Comparison of ENCODE assay signal across 24 cellular contexts in the genomic region with DNA sequence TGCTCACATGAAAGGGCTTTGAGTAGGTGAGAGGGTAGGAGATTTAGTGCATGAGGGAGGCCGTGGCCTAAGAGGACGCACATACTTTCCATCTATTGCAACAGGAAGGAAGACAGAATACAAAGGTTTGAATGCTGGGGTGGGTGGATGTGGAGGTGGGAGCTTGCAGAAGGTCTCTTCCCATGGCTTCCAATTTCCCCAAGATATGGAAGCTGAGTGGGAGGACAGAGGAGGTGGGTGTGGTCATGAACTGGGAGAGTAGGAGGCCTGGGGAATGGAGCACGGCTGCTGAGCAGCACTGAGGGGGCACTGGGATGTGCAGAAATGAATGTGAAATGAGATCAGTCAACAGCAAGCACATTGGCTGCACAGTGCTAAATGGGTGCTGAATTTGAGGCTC.
DNase-seq lines count a peak whose midpoint lies in the region; ATAC-seq lines count a peak whose summit lies in the region.
"Had no signal": no experiment of that assay in that cellular context is flagged by ENCODE, and none has a peak within 500 bp of the region (broad histone marks: within the 10 kb centered on the region; RNA-seq: fewer than 3 reads in every experiment).

No MANE protein-coding gene starts in this region.

- H3K9me3 Mint-ChIP-seq in activated CD4-positive, alpha-beta T cell treated with anti-CD3 and anti-CD28 coated beads for 36 hours (ENCODE audit: low read depth): peaks cover 2% of the 10 kb centered on the region
- H3K9me3 Mint-ChIP-seq in CD4-positive, CD25-positive, alpha-beta regulatory T cell: peaks cover 0 to 5% (median 2%) of the 10 kb centered on the region in 7 donors
- peaks cover 3% of the 10 kb centered on the region for H3K9me3 Mint-ChIP-seq in activated T-helper 17 cell treated with anti-CD3 and anti-CD28 coated beads, Interleukin-2, amount 50 U/mL, for 72 hours
- H3K9me3 Mint-ChIP-seq in naive thymus-derived CD8-positive, alpha-beta T cell: peaks cover 0 to 14% (median 8%) of the 10 kb centered on the region in 9 donors
- H3K9me3 Mint-ChIP-seq: HFFc6 had no signal

- H3K27ac Mint-ChIP-seq in activated CD4-positive, alpha-beta T cell treated with anti-CD3 and anti-CD28 coated beads for 36 hours: peak overlapping the region; percentile 81
- peak overlapping the region in 2 of 3 donors; percentile 56 to 74 for H3K27ac Mint-ChIP-seq in CD4-positive, CD25-positive, alpha-beta regulatory T cell
- peak overlapping the region; percentile 43 for H3K27ac Mint-ChIP-seq in activated T-helper 17 cell treated with anti-CD3 and anti-CD28 coated beads, Interleukin-2, amount 50 U/mL, for 72 hours
- H3K27ac Mint-ChIP-seq in naive thymus-derived CD8-positive, alpha-beta T cell: peak overlapping the region; percentile 36 to 93 (median 79)
- H3K27ac Mint-ChIP-seq: HFFc6; natural killer cell treated with Interleukin-12 subunit alpha and Interleukin-12 subunit beta and Interleukin-15 and Interleukin-18, amount 100 ng/mL, for 72 hours; stimulated activated memory B cell treated with anti-CD40 and anti-IgM and Interleukin-4, amounts not matched to agents 10 μg/mL and 1 μg/mL and 100 μg/mL, for 72 hours had no signal

- no peaks in the 10 kb centered on the region for H3K27me3 ChIP-seq in CD4-positive, CD25-positive, alpha-beta regulatory T cell (ENCODE audit: control insufficient read depth, insufficient read depth, low read length)
- H3K27me3 ChIP-seq: breast epithelium, gastroesophageal sphincter, suprapubic skin had no signal

- intact Hi-C loops in activated CD4-positive, alpha-beta T cell treated with anti-CD3 and anti-CD28 coated beads for 36 hours (cut with DNase I, micrococcal nuclease): no loop called here

- CTCF ChIA-PET in activated CD4-positive, alpha-beta T cell treated with anti-CD3 and anti-CD28 coated beads for 36 hours (lab: Charles Lee): interaction anchor here (1.2 kb wide), 1 partner anchor 50 kb away, joined by 5 read pairs; no protein-coding TSS in a partner anchor

- DNase-seq in activated CD4-positive, alpha-beta T cell treated with anti-CD3 and anti-CD28 coated beads for 36 hours: peak; percentile 18
- DNase-seq in activated CD4-positive, alpha-beta T cell treated with anti-CD3 and anti-CD28 coated beads, Interleukin-2, amount 50 U/mL, for 1 hour: no peak
- no peak for DNase-seq in CD4-positive, CD25-positive, alpha-beta regulatory T cell
- no peak for DNase-seq in naive thymus-derived CD8-positive, alpha-beta T cell
- no peak for DNase-seq in pons (ENCODE audit: low spot score)
- DNase-seq in GM03348 (ENCODE audit: low spot score): no peak
- no peak for DNase-seq in DMS153 treated with DMSO at 0.1 percent for 48 hours (lab: John Stamatoyannopoulos, UW; ENCODE audit: unreplicated experiment)
- DNase-seq: 8988T; activated CD4-positive, alpha-beta T cell treated with anti-CD3 and anti-CD28 coated beads, Interleukin-2, amount 50 U/mL, for 4 hours; activated gamma-delta T cell; GOT3; HFFc6; hippocampal formation; NCI-H1105 treated with DMSO at 0.1 percent for 48 hours; NCI-H187 treated with DMSO at 0.1 percent for 48 hours; NCI-H2171 had no signal

- no peaks in the 10 kb centered on the region for H3K27me3 Mint-ChIP-seq in activated CD4-positive, alpha-beta T cell treated with anti-CD3 and anti-CD28 coated beads for 36 hours
- no peaks in the 10 kb centered on the region for H3K27me3 Mint-ChIP-seq in CD4-positive, CD25-positive, alpha-beta regulatory T cell
- H3K27me3 Mint-ChIP-seq in activated T-helper 17 cell treated with anti-CD3 and anti-CD28 coated beads, Interleukin-2, amount 50 U/mL, for 72 hours: no peaks in the 10 kb centered on the region
- no peaks in the 10 kb centered on the region for H3K27me3 Mint-ChIP-seq in naive thymus-derived CD8-positive, alpha-beta T cell
- H3K27me3 Mint-ChIP-seq: natural killer cell treated with Interleukin-12 subunit alpha and Interleukin-12 subunit beta and Interleukin-15 and Interleukin-18, amount 100 ng/mL, for 72 hours; stimulated activated memory B cell treated with anti-CD40 and anti-IgM and Interleukin-4, amounts not matched to agents 10 μg/mL and 1 μg/mL and 100 μg/mL, for 72 hours had no signal

- POLR2A ChIA-PET in activated CD4-positive, alpha-beta T cell treated with anti-CD3 and anti-CD28 coated beads for 36 hours (lab: Charles Lee): no interaction called here
- POLR2A ChIA-PET in naive thymus-derived CD8-positive, alpha-beta T cell (lab: Charles Lee): no interaction called here

- no peak overlapping the region for H3K27ac ChIP-seq in CD4-positive, CD25-positive, alpha-beta regulatory T cell (ENCODE audit: insufficient read depth, low read length, poor library complexity, severe bottlenecking)
- H3K27ac ChIP-seq: breast epithelium, C4-2B, gastroesophageal sphincter, suprapubic skin had no signal

- H3K4me1 Mint-ChIP-seq in activated CD4-positive, alpha-beta T cell treated with anti-CD3 and anti-CD28 coated beads for 36 hours: peaks cover 48% of the 10 kb centered on the region
- H3K4me1 Mint-ChIP-seq in CD4-positive, CD25-positive, alpha-beta regulatory T cell: peaks cover 11 to 39% (median 22%) of the 10 kb centered on the region in 4 donors
- H3K4me1 Mint-ChIP-seq in activated T-helper 17 cell treated with anti-CD3 and anti-CD28 coated beads, Interleukin-2, amount 50 U/mL, for 72 hours: peaks cover 40% of the 10 kb centered on the region
- peaks cover 46 to 81% (median 77%) of the 10 kb centered on the region in 4 donors for H3K4me1 Mint-ChIP-seq in naive thymus-derived CD8-positive, alpha-beta T cell
- H3K4me1 Mint-ChIP-seq: stimulated activated memory B cell treated with anti-CD40 and anti-IgM and Interleukin-4, amounts not matched to agents 10 μg/mL and 1 μg/mL and 100 μg/mL, for 72 hours had no signal

- H3K4me3 ChIP-seq in CD4-positive, CD25-positive, alpha-beta regulatory T cell (ENCODE audit: low read depth, low read length): no peak overlapping the region
- H3K4me3 ChIP-seq: breast epithelium, gastroesophageal sphincter, lung, suprapubic skin had no signal

- H3K36me3 ChIP-seq in CD4-positive, CD25-positive, alpha-beta regulatory T cell (ENCODE audit: control insufficient read depth, insufficient read depth, low read length): peaks cover 2% of the 10 kb centered on the region
- H3K36me3 ChIP-seq: breast epithelium, gastroesophageal sphincter, suprapubic skin had no signal

- H3K4me3 Mint-ChIP-seq in activated CD4-positive, alpha-beta T cell treated with anti-CD3 and anti-CD28 coated beads for 36 hours: peak overlapping the region; percentile 27
- H3K4me3 Mint-ChIP-seq in CD4-positive, CD25-positive, alpha-beta regulatory T cell: peak overlapping the region in 1 of 4 donors; percentile 51
- H3K4me3 Mint-ChIP-seq in activated T-helper 17 cell treated with anti-CD3 and anti-CD28 coated beads, Interleukin-2, amount 50 U/mL, for 72 hours: peak overlapping the region; percentile 72
- peak overlapping the region in 8 of 10 donors; percentile 23 to 62 (median 47) for H3K4me3 Mint-ChIP-seq in naive thymus-derived CD8-positive, alpha-beta T cell
- H3K4me3 Mint-ChIP-seq: HFFc6; natural killer cell treated with Interleukin-12 subunit alpha and Interleukin-12 subunit beta and Interleukin-15 and Interleukin-18, amount 100 ng/mL, for 72 hours; stimulated activated memory B cell treated with anti-CD40 and anti-IgM and Interleukin-4, amounts not matched to agents 10 μg/mL and 1 μg/mL and 100 μg/mL, for 72 hours had no signal

- H3K9me3 ChIP-seq in CD4-positive, CD25-positive, alpha-beta regulatory T cell (ENCODE audit: control insufficient read depth in 2 of 2, low read length in 2 of 2): no peaks in the 10 kb centered on the region
- H3K9me3 ChIP-seq: breast epithelium, suprapubic skin had no signal

- ATAC-seq in activated CD4-positive, alpha-beta T cell treated with anti-CD3 and anti-CD28 coated beads for 36 hours: peak; percentile 70
- no peak for ATAC-seq in CD4-positive, CD25-positive, alpha-beta regulatory T cell (ENCODE audit: low read depth in 2 of 2)
- ATAC-seq in activated T-helper 17 cell treated with anti-CD3 and anti-CD28 coated beads, Interleukin-2, amount 50 U/mL, for 72 hours (replicated peaks): peak; percentile 56
- peak in 1 of 2 donors; percentile 46 for ATAC-seq in naive thymus-derived CD8-positive, alpha-beta T cell
- ATAC-seq: gastroesophageal sphincter; natural killer cell treated with Interleukin-12 subunit alpha and Interleukin-12 subunit beta and Interleukin-15 and Interleukin-18, amount 100 ng/mL, for 72 hours; stimulated activated memory B cell treated with anti-CD40 and anti-IgM and Interleukin-4, amounts not matched to agents 10 μg/mL and 1 μg/mL and 100 μg/mL, for 72 hours had no signal

- peaks cover 29% of the 10 kb centered on the region for H3K36me3 Mint-ChIP-seq in activated CD4-positive, alpha-beta T cell treated with anti-CD3 and anti-CD28 coated beads for 36 hours (ENCODE audit: low read depth)
- peaks cover 51% of the 10 kb centered on the region for H3K36me3 Mint-ChIP-seq in CD4-positive, CD25-positive, alpha-beta regulatory T cell
- no peaks in the 10 kb centered on the region for H3K36me3 Mint-ChIP-seq in activated T-helper 17 cell treated with anti-CD3 and anti-CD28 coated beads, Interleukin-2, amount 50 U/mL, for 72 hours (ENCODE audit: low read depth)
- H3K36me3 Mint-ChIP-seq in naive thymus-derived CD8-positive, alpha-beta T cell: peaks cover 15 to 62% (median 59%) of the 10 kb centered on the region in 3 donors

- peaks cover 12% of the 10 kb centered on the region for H3K4me1 ChIP-seq in CD4-positive, CD25-positive, alpha-beta regulatory T cell (ENCODE audit: control insufficient read depth, insufficient read depth, low read length, poor library complexity, severe bottlenecking)
- H3K4me1 ChIP-seq: breast epithelium, gastroesophageal sphincter, suprapubic skin had no signal

Comparison
In these comparisons a context has a peak if more than half of its experiments do, and no peak if none do; other contexts are left out.
1. ATAC-seq: peak in activated CD4-positive, alpha-beta T cell treated with anti-CD3 and anti-CD28 coated beads for 36 hours (single experiment) and activated T-helper 17 cell treated with anti-CD3 and anti-CD28 coated beads, Interleukin-2, amount 50 U/mL, for 72 hours (single experiment); none in CD4-positive, CD25-positive, alpha-beta regulatory T cell (0 of 2).
2. Peak in every context shown above with its lines, with median percentiles within 50 percentile points of each other: H3K27ac Mint-ChIP-seq.